In genomic region chr14:73472182-73473114, GRCh38 we compare ENCODE assay signal across 1 cellular context.
TF ChIP-seq lines count a peak whose summit lies in the region.

No MANE protein-coding gene starts in this region.

TF ChIP-seq in GM12878, 131 proteins besides CTCF, POLR2A, EP300 and RAD21 (continued from another document):
- TF ChIP-seq, protein P1, sequence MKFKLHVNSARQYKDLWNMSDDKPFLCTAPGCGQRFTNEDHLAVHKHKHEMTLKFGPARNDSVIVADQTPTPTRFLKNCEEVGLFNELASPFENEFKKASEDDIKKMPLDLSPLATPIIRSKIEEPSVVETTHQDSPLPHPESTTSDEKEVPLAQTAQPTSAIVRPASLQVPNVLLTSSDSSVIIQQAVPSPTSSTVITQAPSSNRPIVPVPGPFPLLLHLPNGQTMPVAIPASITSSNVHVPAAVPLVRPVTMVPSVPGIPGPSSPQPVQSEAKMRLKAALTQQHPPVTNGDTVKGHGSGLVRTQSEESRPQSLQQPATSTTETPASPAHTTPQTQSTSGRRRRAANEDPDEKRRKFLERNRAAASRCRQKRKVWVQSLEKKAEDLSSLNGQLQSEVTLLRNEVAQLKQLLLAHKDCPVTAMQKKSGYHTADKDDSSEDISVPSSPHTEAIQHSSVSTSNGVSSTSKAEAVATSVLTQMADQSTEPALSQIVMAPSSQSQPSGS (IDR thresholded peaks at IDR 0.05; ENCODE audit: low read length), result peak; percentile 62; the same call in 1 of the 2 replicates
- TF ChIP-seq SREBF1 (IDR thresholded peaks at IDR 0.05; ENCODE audit: low read length), result no peak
- TF ChIP-seq SIN3A (IDR thresholded peaks at IDR 0.05; ENCODE audit: low read depth, low read length), result no peak
- TF ChIP-seq SPI1 (IDR thresholded peaks at IDR 0.05; ENCODE audit: borderline replicate concordance, insufficient read depth, low read depth, low read length), result no peak
- 0 out of 2 replicates have a peak, but pooled peaks have one; percentile 29 for TF ChIP-seq DPF2 (IDR thresholded peaks at IDR 0.05)
- no peak for TF ChIP-seq JUND (IDR thresholded peaks at IDR 0.05; ENCODE audit: low read depth, low read length)
- peak; percentile 85 for TF ChIP-seq ZNF217 (IDR thresholded peaks at IDR 0.05)
- no peak for TF ChIP-seq NRF1 (conservative IDR thresholded peaks at IDR 0.05; ENCODE audit: low read depth, low read length)
- TF ChIP-seq TCF7 (IDR thresholded peaks at IDR 0.05; ENCODE audit: borderline replicate concordance), result no peak
- TF ChIP-seq BRCA1 (IDR thresholded peaks at IDR 0.05; ENCODE audit: low read depth, low read length), result no peak
- no peak; the same call in 1 of the 2 replicates for TF ChIP-seq ZNF207 (IDR thresholded peaks at IDR 0.05; ENCODE audit: borderline replicate concordance)
- TF ChIP-seq PKNOX1 (IDR thresholded peaks at IDR 0.05), result peak; percentile 50
- TF ChIP-seq ZNF687 (IDR thresholded peaks at IDR 0.05), result peak; percentile 79
- TF ChIP-seq, protein P2, sequence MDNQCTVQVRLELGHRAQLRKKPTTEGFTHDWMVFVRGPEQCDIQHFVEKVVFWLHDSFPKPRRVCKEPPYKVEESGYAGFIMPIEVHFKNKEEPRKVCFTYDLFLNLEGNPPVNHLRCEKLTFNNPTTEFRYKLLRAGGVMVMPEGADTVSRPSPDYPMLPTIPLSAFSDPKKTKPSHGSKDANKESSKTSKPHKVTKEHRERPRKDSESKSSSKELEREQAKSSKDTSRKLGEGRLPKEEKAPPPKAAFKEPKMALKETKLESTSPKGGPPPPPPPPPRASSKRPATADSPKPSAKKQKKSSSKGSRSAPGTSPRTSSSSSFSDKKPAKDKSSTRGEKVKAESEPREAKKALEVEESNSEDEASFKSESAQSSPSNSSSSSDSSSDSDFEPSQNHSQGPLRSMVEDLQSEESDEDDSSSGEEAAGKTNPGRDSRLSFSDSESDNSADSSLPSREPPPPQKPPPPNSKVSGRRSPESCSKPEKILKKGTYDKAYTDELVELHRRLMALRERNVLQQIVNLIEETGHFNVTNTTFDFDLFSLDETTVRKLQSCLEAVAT (IDR thresholded peaks at IDR 0.05), result peak; percentile 87
- TF ChIP-seq NR2F1 (conservative IDR thresholded peaks at IDR 0.05), result no peak; the same call in 1 of the 2 replicates
- TF ChIP-seq MEF2A (IDR thresholded peaks at IDR 0.05; ENCODE audit: insufficient read depth, low read depth, low read length), result no peak
- TF ChIP-seq SMARCA5 (IDR thresholded peaks at IDR 0.05), result peak; percentile 78; the same call in 1 of the 2 replicates
- TF ChIP-seq, protein P3, sequence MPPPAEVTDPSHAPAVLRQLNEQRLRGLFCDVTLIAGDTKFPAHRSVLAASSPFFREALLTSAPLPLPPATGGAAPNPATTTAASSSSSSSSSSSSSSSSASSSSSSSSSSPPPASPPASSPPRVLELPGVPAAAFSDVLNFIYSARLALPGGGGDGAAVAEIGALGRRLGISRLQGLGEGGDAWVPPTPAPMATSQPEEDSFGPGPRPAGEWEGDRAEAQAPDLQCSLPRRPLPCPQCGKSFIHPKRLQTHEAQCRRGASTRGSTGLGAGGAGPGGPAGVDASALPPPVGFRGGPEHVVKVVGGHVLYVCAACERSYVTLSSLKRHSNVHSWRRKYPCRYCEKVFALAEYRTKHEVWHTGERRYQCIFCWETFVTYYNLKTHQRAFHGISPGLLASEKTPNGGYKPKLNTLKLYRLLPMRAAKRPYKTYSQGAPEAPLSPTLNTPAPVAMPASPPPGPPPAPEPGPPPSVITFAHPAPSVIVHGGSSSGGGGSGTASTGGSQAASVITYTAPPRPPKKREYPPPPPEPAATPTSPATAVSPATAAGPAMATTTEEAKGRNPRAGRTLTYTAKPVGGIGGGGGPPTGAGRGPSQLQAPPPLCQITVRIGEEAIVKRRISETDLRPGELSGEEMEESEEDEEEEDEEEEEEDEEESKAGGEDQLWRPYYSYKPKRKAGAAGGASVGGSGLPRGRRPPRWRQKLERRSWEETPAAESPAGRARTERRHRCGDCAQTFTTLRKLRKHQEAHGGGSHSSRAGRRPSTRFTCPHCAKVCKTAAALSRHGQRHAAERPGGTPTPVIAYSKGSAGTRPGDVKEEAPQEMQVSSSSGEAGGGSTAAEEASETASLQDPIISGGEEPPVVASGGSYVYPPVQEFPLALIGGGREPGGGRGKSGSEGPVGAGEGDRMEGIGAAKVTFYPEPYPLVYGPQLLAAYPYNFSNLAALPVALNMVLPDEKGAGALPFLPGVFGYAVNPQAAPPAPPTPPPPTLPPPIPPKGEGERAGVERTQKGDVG (CRISPR knock-in tag; IDR thresholded peaks at IDR 0.05), result no peak
- TF ChIP-seq FOXM1 (IDR thresholded peaks at IDR 0.05; ENCODE audit: low read depth, low read length), result 0 out of 2 replicates have a peak, but pooled peaks have one; percentile 17
- no peak for TF ChIP-seq RAD51 (IDR thresholded peaks at IDR 0.05)
- TF ChIP-seq PAX8 (IDR thresholded peaks at IDR 0.05), result no peak
- TF ChIP-seq, protein P4, sequence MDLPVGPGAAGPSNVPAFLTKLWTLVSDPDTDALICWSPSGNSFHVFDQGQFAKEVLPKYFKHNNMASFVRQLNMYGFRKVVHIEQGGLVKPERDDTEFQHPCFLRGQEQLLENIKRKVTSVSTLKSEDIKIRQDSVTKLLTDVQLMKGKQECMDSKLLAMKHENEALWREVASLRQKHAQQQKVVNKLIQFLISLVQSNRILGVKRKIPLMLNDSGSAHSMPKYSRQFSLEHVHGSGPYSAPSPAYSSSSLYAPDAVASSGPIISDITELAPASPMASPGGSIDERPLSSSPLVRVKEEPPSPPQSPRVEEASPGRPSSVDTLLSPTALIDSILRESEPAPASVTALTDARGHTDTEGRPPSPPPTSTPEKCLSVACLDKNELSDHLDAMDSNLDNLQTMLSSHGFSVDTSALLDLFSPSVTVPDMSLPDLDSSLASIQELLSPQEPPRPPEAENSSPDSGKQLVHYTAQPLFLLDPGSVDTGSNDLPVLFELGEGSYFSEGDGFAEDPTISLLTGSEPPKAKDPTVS (IDR thresholded peaks at IDR 0.05; ENCODE audit: low read depth, low read length), result no peak
- peak; percentile 17 to 65; a peak in 2 of 4 replicates for TF ChIP-seq BHLHE40 (IDR thresholded peaks at IDR 0.05; ENCODE audit: borderline replicate concordance in 1 of 2, low read depth in 2 of 2, low read length in 1 of 2)
- TF ChIP-seq GATAD2B (conservative IDR thresholded peaks at IDR 0.05; ENCODE audit: low read depth), result peak; percentile 72; the same call in 1 of the 2 replicates
- no peak for TF ChIP-seq POLR2AphosphoS5 (IDR thresholded peaks at IDR 0.05; ENCODE audit: low read length)
- no peak for TF ChIP-seq SRF (IDR thresholded peaks at IDR 0.05; ENCODE audit: low read depth in 2 of 2, low read length in 2 of 2)
- TF ChIP-seq MTA3 (IDR thresholded peaks at IDR 0.05; ENCODE audit: borderline replicate concordance, low read length), result no peak
- TF ChIP-seq, protein P5, sequence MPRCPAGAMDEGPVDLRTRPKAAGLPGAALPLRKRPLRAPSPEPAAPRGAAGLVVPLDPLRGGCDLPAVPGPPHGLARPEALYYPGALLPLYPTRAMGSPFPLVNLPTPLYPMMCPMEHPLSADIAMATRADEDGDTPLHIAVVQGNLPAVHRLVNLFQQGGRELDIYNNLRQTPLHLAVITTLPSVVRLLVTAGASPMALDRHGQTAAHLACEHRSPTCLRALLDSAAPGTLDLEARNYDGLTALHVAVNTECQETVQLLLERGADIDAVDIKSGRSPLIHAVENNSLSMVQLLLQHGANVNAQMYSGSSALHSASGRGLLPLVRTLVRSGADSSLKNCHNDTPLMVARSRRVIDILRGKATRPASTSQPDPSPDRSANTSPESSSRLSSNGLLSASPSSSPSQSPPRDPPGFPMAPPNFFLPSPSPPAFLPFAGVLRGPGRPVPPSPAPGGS (IDR thresholded peaks at IDR 0.05; ENCODE audit: borderline replicate concordance, insufficient read depth, low read depth, low read length, poor library complexity, severe bottlenecking), result peak; percentile 81
